In genomic region chr12:58453306-58453705, GRCh38 we compare ENCODE assay signal across 28 cellular contexts.
"Had no signal": no experiment of that assay in that cellular context is flagged by ENCODE, and none has a peak within 500 bp of the region (broad histone marks: within the 10 kb centered on the region; RNA-seq: fewer than 3 reads in every experiment).

No MANE protein-coding gene starts in this region.

- DNase-seq: activated CD4-positive, alpha-beta memory T cell treated with anti-CD3 and anti-CD28 coated beads for 36 hours; activated CD4-positive, alpha-beta T cell treated with anti-CD3 and anti-CD28 coated beads for 36 hours; activated CD4-positive, alpha-beta T cell treated with anti-CD3 and anti-CD28 coated beads, Interleukin-2, amount 10 ng/mL, durations not matched to agents 24 days and 14 days; activated CD4-positive, CD25-positive, alpha-beta regulatory T cell; activated CD4-positive, CD25-positive, alpha-beta regulatory T cell treated with anti-CD3 and anti-CD28 coated beads, Interleukin-2, amount 50 U/mL, for 72 hours; activated CD8-positive, alpha-beta memory T cell treated with anti-CD3 and anti-CD28 coated beads, Interleukin-2, amount 10 ng/mL, durations not matched to agents 7 days and 5 days; activated CD8-positive, alpha-beta memory T cell treated with anti-CD3 and anti-CD28 coated beads, Interleukin-2, amount 50 U/mL, for 4 hours; activated CD8-positive, alpha-beta T cell treated with anti-CD3 and anti-CD28 coated beads, Interleukin-2, amount 10 ng/mL, durations not matched to agents 7 days and 5 days; activated effector memory CD4-positive, alpha-beta T cell treated with anti-CD3 and anti-CD28 coated beads, Interleukin-2, amount 50 U/mL, for 16 hours; activated naive CD4-positive, alpha-beta T cell treated with anti-CD3 and anti-CD28 coated beads for 36 hours; activated naive CD8-positive, alpha-beta T cell treated with anti-CD3 and anti-CD28 coated beads for 36 hours; activated naive CD8-positive, alpha-beta T cell treated with anti-CD3 and anti-CD28 coated beads, Interleukin-2, amount 50 U/mL, for 24 hours; activated T-cell treated with anti-CD3 and anti-CD28 coated beads, Interleukin-2, amount 50 U/mL, for 1 hour; activated T-cell treated with anti-CD3 and anti-CD28 coated beads, Interleukin-2, amount 50 U/mL, for 48 hours; central memory CD4-positive, alpha-beta T cell; cerebellar nuclear complex; dorsolateral prefrontal cortex; effector memory CD4-positive, alpha-beta T cell; endodermal cell; foreskin melanocyte; heart right ventricle; T-helper 2 cell had no signal

- H3K4me1 ChIP-seq: ascending aorta, breast epithelium, gastroesophageal sphincter, heart right ventricle had no signal

- H3K27me3 ChIP-seq: ascending aorta, breast epithelium, cardiac muscle cell, gastroesophageal sphincter, heart right ventricle had no signal

- H3K9me3 ChIP-seq: ascending aorta, breast epithelium, gastroesophageal sphincter, heart right ventricle had no signal

- ATAC-seq: activated CD4-positive, alpha-beta T cell treated with anti-CD3 and anti-CD28 coated beads for 36 hours; activated CD8-positive, alpha-beta memory T cell treated with anti-CD3 and anti-CD28 coated beads, Interleukin-2, amount 10 ng/mL, durations not matched to agents 7 days and 5 days; activated CD8-positive, alpha-beta T cell treated with anti-CD3 and anti-CD28 coated beads, Interleukin-2, amount 10 ng/mL, durations not matched to agents 7 days and 5 days; activated naive CD8-positive, alpha-beta T cell treated with anti-CD3 and anti-CD28 coated beads, Interleukin-2, amount 50 U/mL, for 24 hours; esophagus mucosa; gastroesophageal sphincter; heart right ventricle had no signal

- H3K36me3 ChIP-seq: ascending aorta, breast epithelium, cardiac muscle cell, gastroesophageal sphincter, heart right ventricle had no signal

- H3K4me3 ChIP-seq: ascending aorta, breast epithelium, cardiac muscle cell, coronary artery, dorsolateral prefrontal cortex, gastroesophageal sphincter, heart right ventricle had no signal

- H3K27ac ChIP-seq: ascending aorta, breast epithelium, cardiac muscle cell, coronary artery, dorsolateral prefrontal cortex, gastroesophageal sphincter, heart right ventricle had no signal
